9 cellular contexts compared by ENCODE assay signal in genomic region chr16:30445149-30445407, GRCh38. TPM values are rescaled to one million over a fixed set of nuclear protein-coding genes. Genes with fewer than 3 reads are reported as not detected.
DNase-seq lines count a peak whose midpoint lies in the region; ATAC-seq and TF ChIP-seq lines count a peak whose summit lies in the region.
"Had no signal": no experiment of that assay in that cellular context is flagged by ENCODE, and none has a peak within 500 bp of the region (broad histone marks: within the 10 kb centered on the region; RNA-seq: fewer than 3 reads in every experiment).

No MANE protein-coding gene starts in this region.

- no peak for DNase-seq in GM12864 (ENCODE audit: low read depth)
- no peak for DNase-seq in Jurkat, Clone E6-1 (ENCODE audit: low read depth, low spot score)
- no peak for DNase-seq in effector memory CD8-positive, alpha-beta T cell
- no peak for DNase-seq in ovary
- DNase-seq in dedifferentiated amniotic fluid mesenchymal stem cell (ENCODE audit: extremely low spot score): no peak
- DNase-seq in SW480 (ENCODE audit: low spot score): no peak
- DNase-seq in NCI-H524 (lab: John Stamatoyannopoulos, UW): no peak

- peak overlapping the region; percentile 35 to 83 for H3K27ac ChIP-seq in ovary

- H3K27ac Mint-ChIP-seq in effector memory CD8-positive, alpha-beta T cell: peak overlapping the region; percentile 92 to 97

- H3K9me3 Mint-ChIP-seq in effector memory CD8-positive, alpha-beta T cell: no peaks in the 10 kb centered on the region

- peak overlapping the region; percentile 89 to 96 for H3K4me3 Mint-ChIP-seq in effector memory CD8-positive, alpha-beta T cell

- TF ChIP-seq EP300 in ovary (IDR thresholded peaks at IDR 0.05): no peak

- no peak for ATAC-seq in effector memory CD8-positive, alpha-beta T cell (replicated peaks)
- no peak for ATAC-seq in HG03520 (IDR thresholded peaks at IDR 0.05; ENCODE audit: unreplicated experiment)

- H3K36me3 Mint-ChIP-seq in effector memory CD8-positive, alpha-beta T cell (ENCODE audit: insufficient read depth): peaks cover 11% of the 10 kb centered on the region

- no peaks in the 10 kb centered on the region for H3K36me3 ChIP-seq in ovary

- WGBS in ovary, 3 donors: 28 to 35% (median 34%) methylated on average over 11 of the region's 11 CpGs

- peaks cover 5% of the 10 kb centered on the region for H3K4me1 ChIP-seq in ovary (ENCODE audit: insufficient read depth)

- H3K27me3 Mint-ChIP-seq in effector memory CD8-positive, alpha-beta T cell: no peaks in the 10 kb centered on the region

- peaks cover 25 to 28% of the 10 kb centered on the region in 2 donors for H3K4me1 Mint-ChIP-seq in effector memory CD8-positive, alpha-beta T cell (ENCODE audit: low read depth in 2 of 2)

- H3K9me3 ChIP-seq in ovary: no peaks in the 10 kb centered on the region

- peak overlapping the region; percentile 95 for H3K4me3 ChIP-seq in GM12864 (ENCODE audit: low read depth, low read length)
- H3K4me3 ChIP-seq in Jurkat, Clone E6-1 (ENCODE audit: low read length): peak overlapping the region; percentile 83
- H3K4me3 ChIP-seq in ovary: peak overlapping the region; percentile 84

- no peak for TF ChIP-seq POLR2A in ovary (IDR thresholded peaks at IDR 0.05)

- TF ChIP-seq CTCF in GM12864 (IDR thresholded peaks at IDR 0.05; ENCODE audit: low read depth, low read length, missing control alignments) (no peak), ovary (IDR thresholded peaks at IDR 0.05) (no peak)

- intact Hi-C loops in ovary (cut with DNase I): no loop called here

- H3K27me3 ChIP-seq in ovary: no peaks in the 10 kb centered on the region

RNA-seq across cellular contexts. Expression of gene SEPHS2, which starts 0.6 kb away (rescaled TPM):
- 43.0 TPM for polyA plus RNA-seq in Jurkat, Clone E6-1 (2012; ENCODE audit: insufficient read depth, insufficient read length)
- 10 to 100 TPM; 13.1 to 38.9 (median 25.6) TPM for total RNA-seq in ovary
- polyA plus RNA-seq in ovary: 10 to 100 TPM; 19.3 to 37.1 TPM

RNA-seq across cellular contexts. Expression of gene DCTPP1, which starts 15.2 kb away (rescaled TPM):
- 107 TPM for polyA plus RNA-seq in Jurkat, Clone E6-1 (2012; ENCODE audit: insufficient read depth, insufficient read length)
- 10 to 100 TPM; 13.2 to 34.4 (median 22.9) TPM for total RNA-seq in ovary
- polyA plus RNA-seq in ovary: 10 to 100 TPM; 16.3 to 20.3 TPM

RNA-seq across cellular contexts. Expression of gene ITGAL, which starts 27.5 kb away (rescaled TPM):
- 48.4 TPM for polyA plus RNA-seq in Jurkat, Clone E6-1 (2012; ENCODE audit: insufficient read depth, insufficient read length)
- 1 to 10 TPM in 6 of 7 donors, under 1 TPM in 1; 0.95 to 2.9 (median 2.0) TPM for total RNA-seq in ovary
- 10 to 100 TPM in 1 of 2 donors, under 1 TPM in 1; 0.90 to 13.1 TPM for polyA plus RNA-seq in ovary
- total RNA-seq: M059J had no signal

RNA-seq across cellular contexts. Expression of gene ZNF771, which starts 37.7 kb away (rescaled TPM):
- 7.0 TPM for polyA plus RNA-seq in Jurkat, Clone E6-1 (2012; ENCODE audit: insufficient read depth, insufficient read length)
- total RNA-seq in ovary: 10 to 100 TPM; 12.4 to 33.3 (median 18.7) TPM
- polyA plus RNA-seq in ovary: 10 to 100 TPM in 1 of 2 donors, 1 to 10 TPM in 1; 4.1 to 12.8 TPM

RNA-seq across cellular contexts. Expression of gene ZNF48, which starts 49.9 kb away (rescaled TPM):
- polyA plus RNA-seq in Jurkat, Clone E6-1 (2012; ENCODE audit: insufficient read depth, insufficient read length): 13.1 TPM
- total RNA-seq in ovary: 1 to 10 TPM; 6.2 to 9.8 (median 6.7) TPM
- 1 to 10 TPM; 2.7 to 4.8 TPM for polyA plus RNA-seq in ovary
